Comparison of ENCODE assay signal across 38 cellular contexts in genomic region chr10:127699311-127699710, GRCh38. TPM values are rescaled to one million over a fixed set of nuclear protein-coding genes. Genes with fewer than 3 reads are reported as not detected.
"Had no signal": no experiment of that assay in that cellular context is flagged by ENCODE, and none has a peak within 500 bp of the region (broad histone marks: within the 10 kb centered on the region; RNA-seq: fewer than 3 reads in every experiment).

No MANE protein-coding gene starts in this region.

- H3K36me3 ChIP-seq: MG63 had no signal

- H3K4me3 ChIP-seq: MG63 had no signal

- H3K27ac ChIP-seq: KMS-11 had no signal

- H3K9ac ChIP-seq: KMS-11 had no signal

- DNase-seq: Karpas-422, Kasumi-1, MG63, MM.1S, MV-4-11, NCI-H1048, NCI-H1092, NCI-H1092 treated with DMSO at 0.1 percent for 48 hours, NCI-H1105, NCI-H1105 treated with DMSO at 0.1 percent for 48 hours, NCI-H1417, NCI-H1417 treated with DMSO at 0.1 percent for 48 hours, NCI-H1436, NCI-H1436 treated with DMSO at 0.1 percent for 48 hours, NCI-H146, NCI-H1694, NCI-H1694 treated with DMSO at 0.1 percent for 48 hours, NCI-H187, NCI-H187 treated with DMSO at 0.1 percent for 48 hours, NCI-H1930, NCI-H2029, NCI-H2029 treated with DMSO at 0.1 percent for 48 hours, NCI-H2081, NCI-H2081 treated with DMSO at 0.1 percent for 48 hours, NCI-H2107, NCI-H2171, NCI-H2171 treated with DMSO at 0.1 percent for 48 hours, NCI-H2227 treated with DMSO at 0.1 percent for 48 hours, NCI-H226, NCI-H345, NCI-H446, NCI-H446 treated with DMSO at 0.1 percent for 48 hours, NCI-H510A had no signal

- H3K4me2 ChIP-seq: KMS-11 had no signal

- H3K9me3 ChIP-seq: MG63 had no signal

RNA-seq across cellular contexts. Expression of gene FOXI2, which starts 37.7 kb away (rescaled TPM):
- total RNA-seq: LHCN-M2, M059J, MCF 10A, NCI-H460 had no signal
